8 cellular contexts compared by ENCODE assay signal in the genomic region with DNA sequence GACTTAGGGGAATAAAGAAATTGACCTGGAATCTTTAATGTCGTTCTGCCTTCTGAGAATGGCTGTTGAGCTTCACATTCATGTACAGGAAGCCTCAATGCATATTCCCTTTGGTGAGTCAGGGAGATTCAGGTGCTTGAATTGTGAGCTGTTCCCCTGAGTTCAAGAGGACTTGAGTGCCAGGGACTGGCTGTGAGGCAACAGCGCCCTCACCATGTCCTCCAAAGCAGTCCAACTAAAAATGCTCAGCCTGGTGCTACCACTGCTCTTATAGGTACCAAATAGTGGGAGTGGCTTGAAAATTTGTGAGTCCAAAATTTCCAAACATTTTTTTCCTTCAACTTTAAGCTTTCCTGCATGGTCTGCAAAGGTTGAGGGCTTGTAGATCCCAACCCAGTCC. TPM values are rescaled to one million over a fixed set of nuclear protein-coding genes. Genes with fewer than 3 reads are reported as not detected.
DNase-seq lines count a peak whose midpoint lies in the region; ATAC-seq, FAIRE-seq and TF ChIP-seq lines count a peak whose summit lies in the region.

No MANE protein-coding gene starts in this region.

- CTCF ChIA-PET in endothelial cell of umbilical vein (lab: Charles Lee) = interaction anchor here (0.6 to 1.9 kb wide), 14 partner anchors 9 to 272 kb away, joined by 3 to 10 read pairs (median 4); no protein-coding TSS in a partner anchor

- POLR2A ChIA-PET in endothelial cell of umbilical vein (lab: Charles Lee) = interaction anchor here (0.7 kb wide), 1 partner anchor 22 kb away, joined by 3 read pairs; no protein-coding TSS in a partner anchor

- H3K9me3 ChIP-seq in endothelial cell of umbilical vein (replicated peaks; ENCODE audit: control insufficient read depth, insufficient read depth, low read length) (no peaks in the 10 kb centered on the region), gastrocnemius medialis (no peaks in the 10 kb centered on the region)

- ATAC-seq in gastrocnemius medialis (no peak), HG03196 (IDR thresholded peaks at IDR 0.05; ENCODE audit: unreplicated experiment) (no peak)

- no peak overlapping the region for H3K27ac ChIP-seq in endothelial cell of umbilical vein (ENCODE audit: insufficient read depth, low read depth, low read length)
- H3K27ac ChIP-seq in gastrocnemius medialis = no peak overlapping the region

- H3K27me3 ChIP-seq in endothelial cell of umbilical vein (ENCODE audit: control insufficient read depth in 2 of 2, insufficient read depth in 2 of 2, low read length in 2 of 2) (no peaks in the 10 kb centered on the region), gastrocnemius medialis (no peaks in the 10 kb centered on the region)

- H3K4me3 ChIP-seq in endothelial cell of umbilical vein (replicated peaks in 1 of 3; ENCODE audit: insufficient read depth in 1 of 3, low read depth in 1 of 3, low read length in 3 of 3) = no peak overlapping the region
- H3K4me3 ChIP-seq in gastrocnemius medialis = no peak overlapping the region

- H3K4me2 ChIP-seq in endothelial cell of umbilical vein (ENCODE audit: insufficient read depth, low read length) = no peak overlapping the region

- no peak overlapping the region for H3K9ac ChIP-seq in endothelial cell of umbilical vein (replicated peaks; ENCODE audit: extremely low read depth, insufficient read depth, low read length)

- H3K4me1 ChIP-seq in endothelial cell of umbilical vein (ENCODE audit: control insufficient read depth, extremely low read depth, insufficient read depth, low read length) (no peaks in the 10 kb centered on the region), gastrocnemius medialis (no peaks in the 10 kb centered on the region)

- dilution Hi-C loops in endothelial cell of umbilical vein (cut with MboI; ENCODE audit: extremely low pct_ligation_motif_present, low sequenced_read_pairs) = no loop called here

- FAIRE-seq in endothelial cell of umbilical vein (lab: Jason Lieb, UNC) = no peak

- DNase-seq in 8988T = peak; percentile 13
- peak; percentile 17 for DNase-seq in G401 (ENCODE audit: low spot score)
- peak; percentile 33 for DNase-seq in NCI-H774 (lab: John Stamatoyannopoulos, UW)
- peak; percentile 47 for DNase-seq in endothelial cell of umbilical vein (ENCODE audit: low read depth, low spot score)
- DNase-seq in NCI-H2227 treated with DMSO at 0.1 percent for 48 hours (lab: John Stamatoyannopoulos, UW) = no peak
- DNase-seq in gastrocnemius medialis = no peak
- DNase-seq in NK-92 treated with Interleukin-12 subunit alpha and Interleukin-12 subunit beta, amount 100 ng/mL, for 24 hours (lab: John Stamatoyannopoulos, UW) = no peak

- BruUV-seq in endothelial cell of umbilical vein (replicated peaks; lab: Mats Ljungman, UMichigan) = no TSS peak

- TF ChIP-seq CTCF in endothelial cell of umbilical vein (IDR thresholded peaks at IDR 0.05; ENCODE audit: extremely low read depth in 1 of 2, insufficient read depth in 1 of 2, low read depth in 1 of 2, low read length in 2 of 2) = peak; percentile 21 to 41
- no peak for TF ChIP-seq CTCF in gastrocnemius medialis (IDR thresholded peaks at IDR 0.05 in 4 of 5, conservative IDR thresholded peaks at IDR 0.05 in 1 of 5)

- H4K20me1 ChIP-seq in endothelial cell of umbilical vein (replicated peaks; ENCODE audit: control insufficient read depth, extremely low read depth, insufficient read depth, low read length) = no peaks in the 10 kb centered on the region

- no peak for TF ChIP-seq POLR2A in endothelial cell of umbilical vein (IDR thresholded peaks at IDR 0.05; ENCODE audit: low read depth, low read length)
- no peak for TF ChIP-seq POLR2A in gastrocnemius medialis (IDR thresholded peaks at IDR 0.05)

- no peak overlapping the region for H2AFZ ChIP-seq in endothelial cell of umbilical vein (ENCODE audit: low read depth, low read length)

- intact Hi-C loops in endothelial cell of umbilical vein (cut with micrococcal nuclease) = no loop called here
- intact Hi-C loops in gastrocnemius medialis (cut with DNase I; ENCODE audit: low total_unique reads) = no loop called here

- H3K9me1 ChIP-seq in endothelial cell of umbilical vein (replicated peaks; ENCODE audit: control insufficient read depth, extremely low read depth, insufficient read depth, low read length) = no peaks in the 10 kb centered on the region

- no peaks in the 10 kb centered on the region for H3K79me2 ChIP-seq in endothelial cell of umbilical vein (ENCODE audit: control insufficient read depth, insufficient read depth, low read length)

- H3K36me3 ChIP-seq in endothelial cell of umbilical vein (ENCODE audit: control insufficient read depth in 2 of 2, extremely low read depth in 1 of 2, insufficient read depth in 2 of 2, low read length in 2 of 2) = peaks cover 9 to 12% of the 10 kb centered on the region in 2 experiments
- H3K36me3 ChIP-seq in gastrocnemius medialis = peaks cover 0 to 40% of the 10 kb centered on the region in 2 donors

- in situ Hi-C loops in G401 (cut with HindIII; ENCODE audit: low sequenced_read_pairs) = no loop called here
- in situ Hi-C loops in gastrocnemius medialis (cut with MboI; ENCODE audit: low sequenced_read_pairs in 4 of 4) = no loop called here

TF ChIP-seq in endothelial cell of umbilical vein, 7 proteins besides CTCF, POLR2A, EP300 and RAD21:
- TF ChIP-seq POLR2AphosphoS5 (IDR thresholded peaks at IDR 0.05; ENCODE audit: insufficient read depth, low read depth, low read length) = no peak
- TF ChIP-seq EZH2 (IDR thresholded peaks at IDR 0.05; ENCODE audit: borderline replicate concordance, low read depth, low read length, severe bottlenecking) = no peak
- TF ChIP-seq, protein P1, sequence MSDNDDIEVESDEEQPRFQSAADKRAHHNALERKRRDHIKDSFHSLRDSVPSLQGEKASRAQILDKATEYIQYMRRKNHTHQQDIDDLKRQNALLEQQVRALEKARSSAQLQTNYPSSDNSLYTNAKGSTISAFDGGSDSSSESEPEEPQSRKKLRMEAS (IDR thresholded peaks at IDR 0.05; ENCODE audit: insufficient read depth, insufficient read length) = no peak
- TF ChIP-seq GATA2 (IDR thresholded peaks at IDR 0.05; ENCODE audit: insufficient read depth, insufficient read length, low read depth, low read length) = no peak

RNA-seq across cellular contexts. Expression of a gene that starts 54.1 kb away (rescaled TPM):
- total RNA-seq in G401 (2014; rRNA removed; shearing (Covaris generic)) = 32.9 and 48.7 TPM in 2 replicates
- total RNA-seq in endothelial cell of umbilical vein (22.6 and 28.0 TPM in 2 replicates), gastrocnemius medialis (10 to 100 TPM in 3 of 4 donors, 1 to 10 TPM in 1; 6.7 to 14.8 (median 11.7) TPM)
- polyA plus RNA-seq in endothelial cell of umbilical vein = 0.91 and 1.3 TPM in 2 replicates
- 5.1 and 6.9 TPM in 2 replicates for polyA plus RNA-seq in endothelial cell of umbilical vein (2011; cell fraction: cytosol; rRNA removed)
- 6.1 and 6.3 TPM in 2 replicates for polyA plus RNA-seq in endothelial cell of umbilical vein (2011; cell fraction: nucleus; rRNA removed)
- 24.9 and 34.0 TPM in 2 replicates for polyA plus RNA-seq in endothelial cell of umbilical vein (2012)
- 4.8 and 6.1 TPM in 2 replicates for polyA minus RNA-seq in endothelial cell of umbilical vein
- 5.0 TPM for polyA minus RNA-seq in endothelial cell of umbilical vein (2011; cell fraction: cytosol; rRNA and poly(A)+ RNA removed)
- polyA minus RNA-seq in endothelial cell of umbilical vein (2011; cell fraction: nucleus; rRNA and poly(A)+ RNA removed) = 5.7 and 6.8 TPM in 2 replicates

Comparison
In these comparisons a context has a peak if more than half of its experiments do, and no peak if none do; other contexts are left out.
1. DNase-seq: peak in 8988T (single experiment), G401 (single experiment), NCI-H774 (single experiment) and endothelial cell of umbilical vein (single experiment); none in NCI-H2227 treated with DMSO at 0.1 percent for 48 hours (single experiment), gastrocnemius medialis (0 of 2) and NK-92 treated with Interleukin-12 subunit alpha and Interleukin-12 subunit beta, amount 100 ng/mL, for 24 hours (single experiment).
2. CTCF ChIP-seq: peak in endothelial cell of umbilical vein (2 of 2); none in gastrocnemius medialis (0 of 5).